ENCODE assay signal across 8 cellular contexts in the genomic region with DNA sequence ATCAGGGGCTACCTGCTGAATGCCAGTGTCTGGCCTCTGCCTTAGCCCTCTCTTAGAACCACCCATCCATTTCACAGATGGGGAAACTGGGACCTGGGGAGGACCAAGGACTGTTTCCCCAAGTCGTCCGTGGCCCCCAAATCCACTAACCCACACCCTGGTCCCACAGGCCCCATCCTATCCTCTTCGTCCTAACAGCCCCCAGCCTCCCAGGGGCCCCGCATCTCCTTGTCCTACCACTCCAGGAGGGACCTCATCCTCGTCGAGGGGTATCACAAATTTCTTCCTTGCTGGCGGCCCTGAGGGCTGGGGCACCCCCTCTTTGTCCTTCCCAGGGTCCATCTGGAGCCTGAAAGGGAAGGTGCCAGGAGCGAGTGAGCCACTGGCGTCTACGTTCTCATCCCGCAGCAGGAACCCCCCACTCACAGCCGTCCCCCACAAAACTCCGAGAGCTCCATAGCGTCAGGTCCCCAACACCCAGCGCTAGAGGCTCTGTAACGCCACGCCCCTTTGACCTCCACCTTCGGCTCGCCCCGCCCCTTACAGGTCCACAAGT. TPM values are rescaled to one million over a fixed set of nuclear protein-coding genes. Genes with fewer than 3 reads are reported as not detected.
DNase-seq lines count a peak whose midpoint lies in the region; ATAC-seq and TF ChIP-seq lines count a peak whose summit lies in the region.

No MANE protein-coding gene starts in this region.

- peak overlapping the region; percentile 85 for H3K4me2 ChIP-seq in smooth muscle cell

- peaks cover 5% of the 10 kb centered on the region for H3K4me1 ChIP-seq in smooth muscle cell (ENCODE audit: low read depth)

- H3K27me3 ChIP-seq in H7 (ENCODE audit: control insufficient read depth, insufficient read depth, low read length) (no peaks in the 10 kb centered on the region), smooth muscle cell (ENCODE audit: low read depth) (no peaks in the 10 kb centered on the region)

- peaks cover 8% of the 10 kb centered on the region for H3F3A ChIP-seq in smooth muscle cell (ENCODE audit: low read depth)

- DNase-seq in H7 (no peak), foreskin fibroblast (no peak), smooth muscle cell (lab: John Stamatoyannopoulos, UW; ENCODE audit: unreplicated experiment) (no peak), amygdala (lab: John Stamatoyannopoulos, UW) (no peak), Ammon's horn (ENCODE audit: low spot score) (no peak)
- DNase-seq in activated CD4-positive, alpha-beta T cell treated with anti-CD3 and anti-CD28 coated beads, Interleukin-2, amount 50 U/mL, for 1 hour, result peak; percentile 79

- no peak overlapping the region for H3K9ac ChIP-seq in smooth muscle cell (ENCODE audit: low read depth)

- TF ChIP-seq CTCF in foreskin fibroblast (IDR thresholded peaks at IDR 0.05; ENCODE audit: low read depth, low read length) (no peak), smooth muscle cell (IDR thresholded peaks at IDR 0.05; ENCODE audit: borderline replicate concordance, insufficient read depth, poor library complexity, severe bottlenecking) (no peak)

- H3K9me3 ChIP-seq in smooth muscle cell (replicated peaks; ENCODE audit: low read depth), result no peaks in the 10 kb centered on the region

- H3K36me3 ChIP-seq in H7 (replicated peaks; ENCODE audit: control insufficient read depth, insufficient read depth, low read length) (peaks cover 4% of the 10 kb centered on the region), smooth muscle cell (ENCODE audit: low read depth) (no peaks in the 10 kb centered on the region)

- H3K4me3 ChIP-seq in H7 (ENCODE audit: insufficient read depth, low read depth, low read length) (peak overlapping the region; percentile 70), foreskin fibroblast (ENCODE audit: low read depth in 1 of 2, low read length in 2 of 2) (peak overlapping the region; percentile 59 to 89), smooth muscle cell (peak overlapping the region; percentile 58)

- no peaks in the 10 kb centered on the region for H4K20me1 ChIP-seq in smooth muscle cell (ENCODE audit: low read depth)

- ATAC-seq in HG03039 (IDR thresholded peaks at IDR 0.05; ENCODE audit: unreplicated experiment) (no peak), GM19035 (IDR thresholded peaks at IDR 0.05; ENCODE audit: unreplicated experiment) (no peak)

- peaks cover 9% of the 10 kb centered on the region for H3K79me2 ChIP-seq in smooth muscle cell (ENCODE audit: low read depth)

- WGBS in smooth muscle cell (ENCODE audit: low lambda C conversion rate), result 15% methylated on average over 20 of the region's 20 CpGs

- H3K27ac ChIP-seq in smooth muscle cell (ENCODE audit: low read depth), result no peak overlapping the region

- no peak overlapping the region for H2AFZ ChIP-seq in smooth muscle cell (ENCODE audit: low read depth)

RNA-seq across cellular contexts. Expression of a gene that starts 0.6 kb away (rescaled TPM):
- total RNA-seq in H7 (2014; rRNA removed; shearing (Covaris generic)), result 68.5 and 76.6 TPM in 2 replicates
- 60.8 and 72.6 TPM in 2 replicates for total RNA-seq in smooth muscle cell
- polyA plus RNA-seq in smooth muscle cell, result 81.5 and 90.4 TPM in 2 replicates

RNA-seq across cellular contexts. Expression of a gene that starts 16.7 kb away (rescaled TPM):
- total RNA-seq in H7 (2014; rRNA removed; shearing (Covaris generic)), result 35.8 and 39.6 TPM in 2 replicates
- total RNA-seq in smooth muscle cell, result 1.4 and 1.6 TPM in 2 replicates
- polyA plus RNA-seq in smooth muscle cell, result 2.7 and 3.9 TPM in 2 replicates

RNA-seq across cellular contexts. Expression of a gene that starts 18.2 kb away (rescaled TPM):
- 12.8 and 18.9 TPM in 2 replicates for total RNA-seq in H7 (2014; rRNA removed; shearing (Covaris generic))
- 26.3 and 66.4 TPM in 2 replicates for total RNA-seq in smooth muscle cell
- polyA plus RNA-seq in smooth muscle cell, result 28.1 and 77.1 TPM in 2 replicates

RNA-seq across cellular contexts. Expression of a gene that starts 44.7 kb away (rescaled TPM):
- total RNA-seq in H7 (2014; rRNA removed; shearing (Covaris generic)), result 1.6 and 10.3 TPM in 2 replicates
- total RNA-seq in smooth muscle cell, result 171 and 186 TPM in 2 replicates
- 178 and 299 TPM in 2 replicates for polyA plus RNA-seq in smooth muscle cell

RNA-seq across cellular contexts. Expression of a gene that starts 52.7 kb away (rescaled TPM):
- total RNA-seq in H7 (2014; rRNA removed; shearing (Covaris generic)), result 48.7 and 54.2 TPM in 2 replicates
- 12.8 and 13.4 TPM in 2 replicates for total RNA-seq in smooth muscle cell
- polyA plus RNA-seq in smooth muscle cell, result 5.7 and 14.6 TPM in 2 replicates

Comparison
In these comparisons a context has a peak if more than half of its experiments do, and no peak if none do; other contexts are left out.
1. RNA of a gene that starts 16.7 kb away (total RNA-seq): 35.8 to 39.6 TPM in H7; 1.4 to 1.6 TPM in smooth muscle cell; every median in the first group is over 10 times any median in the second.
2. Peak in every context shown above with its lines, with median percentiles within 50 percentile points of each other: H3K4me3 ChIP-seq.